Comparison of ENCODE assay signal across 13 cellular contexts in the genomic region with DNA sequence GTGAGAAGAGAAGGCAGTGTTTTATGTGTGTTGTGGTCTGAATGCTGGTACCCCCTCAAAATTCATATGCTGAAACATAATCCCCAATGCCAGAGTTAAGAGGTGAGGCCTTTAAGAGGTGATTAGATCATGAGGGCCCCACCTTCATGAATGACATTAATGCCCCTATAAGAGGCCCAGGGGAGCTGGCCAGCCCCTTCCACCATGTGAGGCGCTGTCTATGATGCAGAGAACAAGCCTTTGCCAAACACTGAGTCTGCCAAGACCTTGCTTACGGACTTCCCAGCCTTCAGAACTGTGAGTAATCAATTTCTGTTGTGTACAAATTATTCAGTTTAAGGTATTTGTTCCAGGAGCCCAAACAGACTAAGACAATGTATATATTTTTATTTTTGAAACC. TPM values are rescaled to one million over a fixed set of nuclear protein-coding genes. Genes with fewer than 3 reads are reported as not detected.
DNase-seq lines count a peak whose midpoint lies in the region; ATAC-seq and TF ChIP-seq lines count a peak whose summit lies in the region.
"Had no signal": no experiment of that assay in that cellular context is flagged by ENCODE, and none has a peak within 500 bp of the region (broad histone marks: within the 10 kb centered on the region; RNA-seq: fewer than 3 reads in every experiment).

No MANE protein-coding gene starts in this region.

- no peaks in the 10 kb centered on the region for H3K9me3 Mint-ChIP-seq in chondrocyte (ENCODE audit: low read depth)
- H3K9me3 Mint-ChIP-seq: neural crest cell had no signal

- peak overlapping the region; percentile 25 for H3K27ac Mint-ChIP-seq in chondrocyte (ENCODE audit: unreplicated experiment)
- H3K27ac Mint-ChIP-seq: type B pancreatic cell had no signal

- 47% methylated on average over 2 of the region's 2 CpGs for WGBS in urinary bladder

- H3K4me1 Mint-ChIP-seq in chondrocyte (ENCODE audit: low read depth), result peaks cover 56% of the 10 kb centered on the region

- H3K27me3 Mint-ChIP-seq in chondrocyte (ENCODE audit: low read depth), result no peaks in the 10 kb centered on the region
- H3K27me3 Mint-ChIP-seq: type B pancreatic cell had no signal

- TF ChIP-seq CTCF in chondrocyte (IDR thresholded peaks at IDR 0.05) (no peak), GM13977 (IDR thresholded peaks at IDR 0.05; ENCODE audit: extremely low read depth, insufficient read depth, missing control alignments) (no peak), WERI-Rb-1 (IDR thresholded peaks at IDR 0.05; ENCODE audit: low read depth, low read length) (no peak)

- DNase-seq in Right ventricle myocardium superior (no peak), Right ventricle myocardium inferior (ENCODE audit: missing footprints) (no peak), chondrocyte (ENCODE audit: low spot score) (no peak), GM13977 (ENCODE audit: low spot score) (no peak), WERI-Rb-1 (no peak)
- DNase-seq: NCI-H1436 treated with DMSO at 0.1 percent for 48 hours; stimulated activated CD4-positive, alpha-beta T cell treated with anti-CD3 and anti-CD28 coated beads, Interleukin-1b, Interleukin-23, amount 100 ng/mL, for 48 hours had no signal

- H3K9me3 ChIP-seq in muscle layer of duodenum (ENCODE audit: control insufficient read depth in 1 of 2, low read length in 2 of 2), result no peaks in the 10 kb centered on the region
- H3K9me3 ChIP-seq in WERI-Rb-1 (ENCODE audit: severe bottlenecking), result no peaks in the 10 kb centered on the region

- H3K4me3 ChIP-seq in muscle layer of duodenum (ENCODE audit: low read depth in 1 of 2, low read length in 2 of 2), result no peak overlapping the region
- no peak overlapping the region for H3K4me3 ChIP-seq in urinary bladder (ENCODE audit: low read depth, low read length)
- no peak overlapping the region for H3K4me3 ChIP-seq in WERI-Rb-1 (ENCODE audit: low read depth, low read length)

- H3K36me3 ChIP-seq in muscle layer of duodenum (ENCODE audit: control insufficient read depth in 1 of 2, insufficient read depth in 2 of 2, low read length in 2 of 2), result no peaks in the 10 kb centered on the region
- H3K36me3 ChIP-seq in urinary bladder (ENCODE audit: insufficient read depth), result no peaks in the 10 kb centered on the region
- H3K36me3 ChIP-seq in WERI-Rb-1, result peaks cover 3% of the 10 kb centered on the region

- H3K4me3 Mint-ChIP-seq in chondrocyte (ENCODE audit: unreplicated experiment), result no peak overlapping the region
- H3K4me3 Mint-ChIP-seq: neural crest cell, type B pancreatic cell had no signal

- H3K27me3 ChIP-seq in muscle layer of duodenum (ENCODE audit: low read depth, low read length) (no peaks in the 10 kb centered on the region), WERI-Rb-1 (ENCODE audit: insufficient read depth, low read depth, severe bottlenecking) (no peaks in the 10 kb centered on the region)

- ATAC-seq in Right ventricle myocardium superior (ENCODE audit: poor library complexity) (peak; percentile 35), Right ventricle myocardium inferior (no peak), GM18868 (IDR thresholded peaks at IDR 0.05; ENCODE audit: unreplicated experiment) (no peak)

- H3K36me3 Mint-ChIP-seq in chondrocyte (ENCODE audit: low read depth), result no peaks in the 10 kb centered on the region

- H3K4me1 ChIP-seq in muscle layer of duodenum (ENCODE audit: control insufficient read depth in 1 of 2, insufficient read depth in 2 of 2, low read length in 2 of 2), result peaks cover 46 to 80% of the 10 kb centered on the region in 2 donors
- peaks cover 9% of the 10 kb centered on the region for H3K4me1 ChIP-seq in urinary bladder (ENCODE audit: insufficient read depth)

- in situ Hi-C loops in GM13977 (cut with MboI; ENCODE audit: low pct_unique_long_range_greater_than_20kb, low sequenced_read_pairs, unreplicated experiment), result no loop called here

- H3K27ac ChIP-seq in muscle layer of duodenum (ENCODE audit: low read length) (peak overlapping the region; percentile 56), urinary bladder (ENCODE audit: low read depth) (peak overlapping the region; percentile 32), WERI-Rb-1 (no peak overlapping the region)
- H3K27ac ChIP-seq: C4-2B had no signal

- intact Hi-C loops in Right ventricle myocardium superior (cut with DNase I) (no loop called here), Right ventricle myocardium inferior (cut with DNase I) (no loop called here)

RNA-seq across cellular contexts. Expression of a gene that starts 20.2 kb away (rescaled TPM):
- 222 TPM for total RNA-seq in Right ventricle myocardium superior
- 267 TPM for total RNA-seq in Right ventricle myocardium inferior
- 285 to 353 TPM (median 352 TPM) in 3 replicates for total RNA-seq in chondrocyte
- 77.1 TPM for total RNA-seq in urinary bladder
- polyA plus RNA-seq in urinary bladder, result 372 TPM
